8 cellular contexts compared by ENCODE assay signal in the genomic region with DNA sequence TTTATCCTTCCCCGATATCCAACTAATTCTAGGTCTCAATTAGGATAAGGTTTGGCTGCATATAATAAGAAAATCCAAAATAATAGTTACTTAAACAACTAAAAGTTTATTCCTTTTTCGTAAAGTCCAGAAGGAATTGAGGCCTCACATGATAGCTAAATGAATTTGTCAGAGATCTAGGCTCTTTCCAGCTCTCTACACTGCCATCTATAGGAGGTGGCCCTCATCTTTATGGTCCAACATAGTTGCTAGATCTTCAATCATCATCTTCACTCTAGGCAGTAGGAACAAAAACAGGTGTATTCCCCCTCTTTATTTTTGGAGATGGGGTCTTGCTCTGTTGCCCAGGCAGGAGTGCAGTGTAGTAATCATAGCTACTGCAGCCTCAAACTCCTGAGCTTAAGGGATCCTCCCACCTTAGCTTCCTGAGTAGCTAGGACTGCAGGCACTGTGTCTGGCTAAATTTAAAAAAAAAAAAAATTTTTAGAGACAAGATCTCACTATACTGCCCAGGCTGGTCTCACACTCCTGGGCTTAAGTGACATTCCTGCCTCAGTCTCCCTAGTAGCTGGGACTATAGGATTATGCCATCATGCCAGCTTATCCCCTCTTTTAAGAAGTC. TPM values are rescaled to one million over a fixed set of nuclear protein-coding genes. Genes with fewer than 3 reads are reported as not detected.
DNase-seq lines count a peak whose midpoint lies in the region; ATAC-seq, FAIRE-seq and TF ChIP-seq lines count a peak whose summit lies in the region.

No MANE protein-coding gene starts in this region.

- H3K79me2 ChIP-seq in PC-9 (ENCODE audit: low read depth) = no peaks in the 10 kb centered on the region

- H3K4me3 ChIP-seq in PC-9 = no peak overlapping the region
- H3K4me3 ChIP-seq in esophagus squamous epithelium = no peak overlapping the region
- H3K4me3 ChIP-seq in skeletal muscle cell (ENCODE audit: low read depth, low read length) = no peak overlapping the region

- intact Hi-C loops in PC-9 (cut with micrococcal nuclease; ENCODE audit: unreplicated experiment) = no loop called here
- intact Hi-C loops in esophagus squamous epithelium (cut with DNase I) = no loop called here

- TF ChIP-seq POLR2A in H54 (IDR thresholded peaks at IDR 0.05; ENCODE audit: low read depth, low read length) (no peak), esophagus squamous epithelium (IDR thresholded peaks at IDR 0.05) (no peak)

- H3K4me2 ChIP-seq in PC-9 = no peak overlapping the region

- H3K4me1 ChIP-seq in PC-9 (replicated peaks; ENCODE audit: insufficient read depth) = no peaks in the 10 kb centered on the region
- peaks cover 0 to 6% (median 0%) of the 10 kb centered on the region in 3 donors for H3K4me1 ChIP-seq in esophagus squamous epithelium

- no peak for ATAC-seq in GM21619 (IDR thresholded peaks at IDR 0.05; ENCODE audit: unreplicated experiment)

- DNase-seq in NCI-H1417 (lab: John Stamatoyannopoulos, UW) (peak in 2 of 3 experiments; percentile 17 to 30), NCI-H1417 treated with DMSO at 0.1 percent for 48 hours (lab: John Stamatoyannopoulos, UW) (no peak), H54 (ENCODE audit: insufficient read length, low spot score) (peak; percentile 13), PC-9 (no peak), esophagus squamous epithelium (lab: John Stamatoyannopoulos, UW) (no peak), skeletal muscle cell (ENCODE audit: low read depth) (peak; percentile 8), COR-L47 (lab: John Stamatoyannopoulos, UW) (no peak)

- H3K27ac ChIP-seq in PC-9 (no peak overlapping the region), esophagus squamous epithelium (no peak overlapping the region)

- no peak overlapping the region for H2AFZ ChIP-seq in PC-9

- no peaks in the 10 kb centered on the region for H3K9me2 ChIP-seq in PC-9 (ENCODE audit: insufficient read depth)

- POLR2A ChIA-PET in PC-9 (lab: Charles Lee; ENCODE audit: unreplicated experiment) = interaction anchor here (0.5 kb wide), 1 partner anchor 37 kb away, joined by 7 read pairs; no protein-coding TSS in a partner anchor

- BruUV-seq in PC-9 (replicated peaks; lab: Mats Ljungman, UMichigan) = no TSS peak

- TF ChIP-seq CTCF in PC-9 (conservative IDR thresholded peaks at IDR 0.05) (peak; percentile 35), esophagus squamous epithelium (IDR thresholded peaks at IDR 0.05) (peak in 4 of 6 experiments; percentile 18 to 41 (median 36))

- no peak for FAIRE-seq in H54 (lab: Jason Lieb, UNC)

- no peaks in the 10 kb centered on the region for H3F3A ChIP-seq in PC-9 (ENCODE audit: insufficient read depth, low read depth)

- H3K36me3 ChIP-seq in PC-9 (ENCODE audit: low read depth) (no peaks in the 10 kb centered on the region), esophagus squamous epithelium (no peaks in the 10 kb centered on the region)

- no peaks in the 10 kb centered on the region for H4K20me1 ChIP-seq in PC-9 (ENCODE audit: insufficient read depth)

- CTCF ChIA-PET in PC-9 (lab: Charles Lee) = interaction anchor here (0.6 to 1.4 kb wide), 2 partner anchors 97 to 379 kb away, joined by 3 to 19 read pairs; no protein-coding TSS in a partner anchor

- H3K9me3 ChIP-seq in PC-9 (ENCODE audit: insufficient read depth, low read depth) (no peaks in the 10 kb centered on the region), esophagus squamous epithelium (no peaks in the 10 kb centered on the region)

- H3K27me3 ChIP-seq in PC-9 (ENCODE audit: insufficient read depth, low read depth) = no peaks in the 10 kb centered on the region
- no peaks in the 10 kb centered on the region for H3K27me3 ChIP-seq in esophagus squamous epithelium

- 64 to 67% methylated on average over 2 of the region's 2 CpGs for WGBS in esophagus squamous epithelium, 2 donors

RNA-seq across cellular contexts. Expression of a gene that starts 46.5 kb away (rescaled TPM):
- total RNA-seq in PC-9 (2021) (37.1 and 40.7 TPM in 2 replicates), esophagus squamous epithelium (10 to 100 TPM; 13.5 to 25.0 (median 19.2) TPM)

Comparison
In these comparisons a context has a peak if more than half of its experiments do, and no peak if none do; other contexts are left out.
1. DNase-seq: peak in NCI-H1417 (2 of 3), H54 (single experiment) and skeletal muscle cell (single experiment); none in NCI-H1417 treated with DMSO at 0.1 percent for 48 hours (single experiment), PC-9 (0 of 2), esophagus squamous epithelium (single experiment) and COR-L47 (single experiment).